ENCODE assay signal across 8 cellular contexts in the genomic region with DNA sequence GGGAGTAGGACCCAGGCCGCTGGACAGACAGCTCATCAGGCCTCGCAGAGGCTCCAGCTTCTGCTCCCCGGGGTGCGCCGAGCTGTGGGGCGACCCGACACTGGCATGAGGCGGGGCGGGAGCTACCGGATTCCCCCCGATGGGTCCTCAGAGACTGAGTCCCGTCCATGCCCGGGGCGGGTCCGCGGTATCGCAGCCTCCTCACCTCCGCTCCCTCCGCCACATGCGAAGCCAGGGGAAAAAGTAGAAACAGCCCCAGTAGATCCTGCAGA. TPM values are rescaled to one million over a fixed set of nuclear protein-coding genes. Genes with fewer than 3 reads are reported as not detected.
A peak's percentile ranks its signal among the peaks of the same experiment; 100 is the strongest.
DNase-seq lines count a peak whose midpoint lies in the region; ATAC-seq, FAIRE-seq and TF ChIP-seq lines count a peak whose summit lies in the region.

No MANE protein-coding gene starts in this region.

- peak overlapping the region; percentile 86 to 92 for H3K27ac Mint-ChIP-seq in natural killer cell

- no peak for FAIRE-seq in bronchial epithelial cell (lab: Jason Lieb, UNC)

- intact Hi-C loops in natural killer cell (cut with micrococcal nuclease): loop anchor here (2.0 kb wide), 2 partner anchors 28 to 206 kb away; a partner anchor contains a TSS

- peak overlapping the region; percentile 91 for H3K4me3 ChIP-seq in bronchial epithelial cell (ENCODE audit: low read depth, low read length)

- TF ChIP-seq CTCF in bronchial epithelial cell (IDR thresholded peaks at IDR 0.05; ENCODE audit: insufficient read depth, low read length, severe bottlenecking): no peak
- TF ChIP-seq CTCF in natural killer cell (IDR thresholded peaks at IDR 0.05): no peak

- no peaks in the 10 kb centered on the region for H3K27me3 Mint-ChIP-seq in natural killer cell (ENCODE audit: low read depth in 2 of 2)

- ATAC-seq in GM19035 (IDR thresholded peaks at IDR 0.05; ENCODE audit: unreplicated experiment) (peak; percentile 23), HG03159 (IDR thresholded peaks at IDR 0.05; ENCODE audit: unreplicated experiment) (peak; percentile 13), natural killer cell (peak in 2 of 3 donors; percentile 0 to 2), HG03025 (IDR thresholded peaks at IDR 0.05; ENCODE audit: low FRiP score, unreplicated experiment) (no peak)

- DNase-seq in bronchial epithelial cell (ENCODE audit: low read depth) (no peak), natural killer cell (no peak), NCI-H2171 (lab: John Stamatoyannopoulos, UW) (no peak), HCEC 1CT (no peak)
- DNase-seq in activated CD4-positive, alpha-beta T cell treated with anti-CD3 and anti-CD28 coated beads for 48 hours: no peak

- H3K4me1 Mint-ChIP-seq in natural killer cell: peaks cover 11 to 26% of the 10 kb centered on the region in 2 donors

- no peaks in the 10 kb centered on the region for H3K27me3 ChIP-seq in bronchial epithelial cell (ENCODE audit: control insufficient read depth, insufficient read depth, low read length)

- no peaks in the 10 kb centered on the region for H3K36me3 Mint-ChIP-seq in natural killer cell

- H3K9me3 Mint-ChIP-seq in natural killer cell: no peaks in the 10 kb centered on the region

- peak overlapping the region; percentile 90 for H3K4me3 Mint-ChIP-seq in natural killer cell

- no peaks in the 10 kb centered on the region for H3K36me3 ChIP-seq in bronchial epithelial cell (ENCODE audit: control insufficient read depth, insufficient read depth, low read length)

RNA-seq across cellular contexts. Expression of a gene that starts 2.6 kb away (rescaled TPM):
- total RNA-seq in bronchial epithelial cell (0.26 TPM in 1 of 2 replicates, not detected in the other), natural killer cell (not detected)

RNA-seq across cellular contexts. Expression of a gene that starts 13.1 kb away (rescaled TPM):
- total RNA-seq in bronchial epithelial cell: 0.79 and 1.0 TPM in 2 replicates
- 10 to 100 TPM; 64.2 to 91.1 (median 66.1) TPM for total RNA-seq in natural killer cell

RNA-seq across cellular contexts. Expression of a gene that starts 18.6 kb away (rescaled TPM):
- total RNA-seq in bronchial epithelial cell (11.3 and 13.6 TPM in 2 replicates), natural killer cell (100 to 1,000 TPM in 1 of 3 donors, 10 to 100 TPM in 2; 81.9 to 118 (median 89.3) TPM)

RNA-seq across cellular contexts. Expression of a gene that starts 26.0 kb away (rescaled TPM):
- total RNA-seq in bronchial epithelial cell (not detected in 2 replicates), natural killer cell (not detected)

RNA-seq across cellular contexts. Expression of a gene that starts 27.5 kb away (rescaled TPM):
- 62.5 and 74.8 TPM in 2 replicates for total RNA-seq in bronchial epithelial cell
- 10 to 100 TPM; 22.1 to 29.8 (median 23.0) TPM for total RNA-seq in natural killer cell

Comparison
In these comparisons a context has a peak if more than half of its experiments do, and no peak if none do; other contexts are left out.
1. RNA of a gene that starts 13.1 kb away (total RNA-seq): 64.2 to 91.1 TPM in natural killer cell; 0.79 to 1.0 TPM in bronchial epithelial cell; every median in the first group is over 10 times any median in the second.